9 cellular contexts compared by ENCODE assay signal in the genomic region with DNA sequence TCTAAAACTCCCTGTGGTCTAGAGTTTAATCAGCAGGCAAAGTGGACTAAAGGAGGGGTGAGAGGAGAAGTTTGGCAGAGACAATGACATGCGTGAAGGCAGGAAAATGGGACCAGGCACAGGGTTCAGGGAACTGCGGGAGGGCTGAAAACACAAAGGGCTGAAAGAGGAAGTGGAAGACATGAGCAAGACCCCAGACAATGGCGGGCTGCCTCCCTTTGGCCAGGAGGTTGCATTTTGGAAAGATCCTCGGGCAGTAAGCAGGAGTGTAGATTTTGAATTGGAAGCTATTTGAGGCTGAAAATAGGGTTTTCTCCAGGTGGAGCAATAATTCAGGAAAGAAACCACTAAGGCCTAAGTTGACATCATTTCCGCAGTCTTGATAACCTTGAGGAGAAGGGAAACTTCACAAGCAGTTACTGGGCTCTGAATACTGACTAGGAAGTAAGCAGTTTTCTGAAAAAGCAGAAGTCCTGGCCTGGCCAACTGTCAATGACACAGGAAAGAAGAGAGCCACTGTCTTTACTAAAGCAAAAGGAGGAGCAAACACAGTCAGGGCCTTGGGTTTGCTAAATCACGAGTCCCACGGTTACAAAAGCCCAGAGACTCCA. TPM values are rescaled to one million over a fixed set of nuclear protein-coding genes. Genes with fewer than 3 reads are reported as not detected.
DNase-seq lines count a peak whose midpoint lies in the region; ATAC-seq and TF ChIP-seq lines count a peak whose summit lies in the region.
"Had no signal": no experiment of that assay in that cellular context is flagged by ENCODE, and none has a peak within 500 bp of the region (broad histone marks: within the 10 kb centered on the region; RNA-seq: fewer than 3 reads in every experiment).

No MANE protein-coding gene starts in this region.

- H4K20me1 ChIP-seq in mammary epithelial cell (ENCODE audit: insufficient read depth, low read length): no peaks in the 10 kb centered on the region

- no peak overlapping the region for H3K27ac ChIP-seq in CD8-positive, alpha-beta memory T cell (ENCODE audit: low read depth, low read length)
- H3K27ac ChIP-seq in right lobe of liver (peak overlapping the region in 2 of 3 donors; percentile 37 to 59), mammary epithelial cell (ENCODE audit: insufficient read depth, low read depth, low read length) (no peak overlapping the region)

- no peak overlapping the region for H3K9ac ChIP-seq in mammary epithelial cell (ENCODE audit: insufficient read depth, low read length)

- H3K79me2 ChIP-seq in mammary epithelial cell (ENCODE audit: insufficient read depth, low read length): no peaks in the 10 kb centered on the region

- no peak overlapping the region for H2AFZ ChIP-seq in mammary epithelial cell (ENCODE audit: low read depth, low read length)

- dilution Hi-C loops in mammary epithelial cell (cut with HindIII; ENCODE audit: low sequenced_read_pairs): no loop called here

- no peak overlapping the region for H3K4me2 ChIP-seq in mammary epithelial cell (ENCODE audit: insufficient read depth, low read depth, low read length)

- peak; percentile 29 for ATAC-seq in GM21717 (IDR thresholded peaks at IDR 0.05; ENCODE audit: unreplicated experiment)
- peak; percentile 66 to 78 (median 72) for ATAC-seq in right lobe of liver

- no peaks in the 10 kb centered on the region for H3K9me3 Mint-ChIP-seq in CD8-positive, alpha-beta memory T cell
- no peaks in the 10 kb centered on the region for H3K9me3 Mint-ChIP-seq in MCF 10A (ENCODE audit: unreplicated experiment)

- H3K36me3 Mint-ChIP-seq in CD8-positive, alpha-beta memory T cell: peaks cover 0 to 4% (median 0%) of the 10 kb centered on the region in 3 donors
- no peaks in the 10 kb centered on the region for H3K36me3 Mint-ChIP-seq in MCF 10A (ENCODE audit: insufficient read depth, unreplicated experiment)

- H3K4me3 Mint-ChIP-seq in CD8-positive, alpha-beta memory T cell: peak overlapping the region in 4 of 7 donors; percentile 8 to 48 (median 40)
- no peak overlapping the region for H3K4me3 Mint-ChIP-seq in MCF 10A (ENCODE audit: unreplicated experiment)

- H3K27me3 ChIP-seq in CD8-positive, alpha-beta memory T cell (ENCODE audit: insufficient read depth, low read length, poor library complexity, severe bottlenecking): no peaks in the 10 kb centered on the region
- H3K27me3 ChIP-seq in right lobe of liver: no peaks in the 10 kb centered on the region
- H3K27me3 ChIP-seq in mammary epithelial cell (ENCODE audit: insufficient read depth, low read length): no peaks in the 10 kb centered on the region

- H3K9me3 ChIP-seq in CD8-positive, alpha-beta memory T cell (ENCODE audit: low read length): no peaks in the 10 kb centered on the region
- H3K9me3 ChIP-seq in right lobe of liver (no peaks in the 10 kb centered on the region), mammary epithelial cell (replicated peaks; ENCODE audit: insufficient read depth, low read length) (no peaks in the 10 kb centered on the region)

- H3K36me3 ChIP-seq in CD8-positive, alpha-beta memory T cell (ENCODE audit: insufficient read depth, low read length): no peaks in the 10 kb centered on the region
- H3K36me3 ChIP-seq in right lobe of liver: no peaks in the 10 kb centered on the region
- no peaks in the 10 kb centered on the region for H3K36me3 ChIP-seq in mammary epithelial cell (ENCODE audit: insufficient read depth, low read length)

- POLR2A ChIA-PET in CD8-positive, alpha-beta memory T cell (lab: Charles Lee): no interaction called here
- POLR2A ChIA-PET in MCF 10A (lab: Yijun Ruan, JAX): no interaction called here

- in situ Hi-C loops in mammary epithelial cell (cut with MboI; ENCODE audit: low sequenced_read_pairs in 2 of 2): no loop called here

- no TSS peak for BruUV-seq in MCF 10A (replicated peaks; lab: Mats Ljungman, UMichigan)
- no TSS peak for BruUV-seq in mammary epithelial cell (replicated peaks; lab: Mats Ljungman, UMichigan)

- TF ChIP-seq POLR2A in right lobe of liver (IDR thresholded peaks at IDR 0.05): no peak

- 35% methylated on average over 7 of the region's 7 CpGs for WGBS in right lobe of liver (ENCODE audit: insufficient coverage, low coverage, low lambda C conversion rate, missing lambda C conversion rate)
- 79% methylated on average over 7 of the region's 7 CpGs for WGBS in mammary epithelial cell (ENCODE audit: low coverage, missing lambda C conversion rate)

- TF ChIP-seq CTCF in right lobe of liver (IDR thresholded peaks at IDR 0.05) (no peak), MCF 10A (IDR thresholded peaks at IDR 0.05; ENCODE audit: unreplicated experiment) (no peak), mammary epithelial cell (conservative IDR thresholded peaks at IDR 0.05 in 1 of 2, IDR thresholded peaks at IDR 0.05 in 1 of 2; ENCODE audit: extremely low read depth in 1 of 2, insufficient read depth in 1 of 2, low read depth in 1 of 2, low read length in 2 of 2) (no peak)

- H3K4me1 Mint-ChIP-seq in CD8-positive, alpha-beta memory T cell: peaks cover 35 to 63% (median 49%) of the 10 kb centered on the region in 3 donors
- H3K4me1 Mint-ChIP-seq in MCF 10A (ENCODE audit: insufficient read depth, unreplicated experiment): no peaks in the 10 kb centered on the region

- H3K27me3 Mint-ChIP-seq in CD8-positive, alpha-beta memory T cell: no peaks in the 10 kb centered on the region
- peaks cover 4% of the 10 kb centered on the region for H3K27me3 Mint-ChIP-seq in MCF 10A (ENCODE audit: insufficient read depth, unreplicated experiment)

- H3K27ac Mint-ChIP-seq in CD8-positive, alpha-beta memory T cell: peak overlapping the region in 6 of 8 donors; percentile 16 to 93 (median 70)
- H3K27ac Mint-ChIP-seq in MCF 10A (ENCODE audit: low read depth, unreplicated experiment): no peak overlapping the region

- H3K4me3 ChIP-seq in CD8-positive, alpha-beta memory T cell (ENCODE audit: low read length): no peak overlapping the region
- H3K4me3 ChIP-seq in right lobe of liver: no peak overlapping the region
- no peak overlapping the region for H3K4me3 ChIP-seq in mammary epithelial cell (replicated peaks in 1 of 3; ENCODE audit: insufficient read depth in 1 of 3, low read depth in 2 of 3, low read length in 3 of 3)

- CTCF ChIA-PET in CD8-positive, alpha-beta memory T cell (lab: Charles Lee): interaction anchor here (2.3 kb wide), 1 partner anchor 19 kb away, joined by 7 read pairs; no protein-coding TSS in a partner anchor
- CTCF ChIA-PET in MCF 10A (lab: Yijun Ruan, JAX): no interaction called here
- CTCF ChIA-PET in mammary epithelial cell (lab: Charles Lee; ENCODE audit: low non-redundant PET): no interaction called here

- intact Hi-C loops in right lobe of liver (cut with DNase I) (no loop called here), MCF 10A (cut with micrococcal nuclease) (no loop called here), mammary epithelial cell (cut with micrococcal nuclease) (no loop called here)

- no peak for DNase-seq in CD8-positive, alpha-beta memory T cell
- DNase-seq in SIG-M5 treated with dmso at 0.1 percent for 504 hours (lab: John Stamatoyannopoulos, UW; ENCODE audit: unreplicated experiment) (peak; percentile 97), right lobe of liver (no peak), MCF 10A (ENCODE audit: unreplicated experiment) (no peak), NCI-H69 (lab: John Stamatoyannopoulos, UW) (no peak), A172 (ENCODE audit: low spot score) (no peak), mammary epithelial cell (no peak)

- peaks cover 75% of the 10 kb centered on the region for H3K4me1 ChIP-seq in CD8-positive, alpha-beta memory T cell (ENCODE audit: insufficient read depth, low read length)
- H3K4me1 ChIP-seq in right lobe of liver (no peaks in the 10 kb centered on the region), mammary epithelial cell (ENCODE audit: insufficient read depth, low read length) (no peaks in the 10 kb centered on the region)

RNA-seq across cellular contexts. Expression of a gene that starts 3.4 kb away (rescaled TPM):
- under 1 TPM; 0.31 to 0.53 TPM for total RNA-seq in CD8-positive, alpha-beta memory T cell
- 2.4 TPM for polyA plus RNA-seq in CD8-positive, alpha-beta memory T cell
- total RNA-seq in right lobe of liver (1 to 10 TPM; 1.2 to 4.3 (median 2.4) TPM), MCF 10A (2022) (not detected in 2 replicates), mammary epithelial cell (not detected)
- not detected in 2 replicates for total RNA-seq in A172 (2014; rRNA removed; shearing (Covaris generic))
- not detected for polyA plus RNA-seq in mammary epithelial cell
- not detected for polyA minus RNA-seq in mammary epithelial cell
- total RNA-seq: astrocyte had no signal

Comparison
In these comparisons a context has a peak if more than half of its experiments do, and no peak if none do; other contexts are left out.
1. H3K27ac ChIP-seq: peak in right lobe of liver (2 of 3); none in CD8-positive, alpha-beta memory T cell (single experiment) and mammary epithelial cell (single experiment).